ENCODE assay signal across 8 cellular contexts in genomic region chrX:17077349-17077748, GRCh38.
"Had no signal": no experiment of that assay in that cellular context is flagged by ENCODE, and none has a peak within 500 bp of the region (broad histone marks: within the 10 kb centered on the region; RNA-seq: fewer than 3 reads in every experiment).

No MANE protein-coding gene starts in this region.

- H3K27ac ChIP-seq: cardiac muscle cell, skin epidermis, thyroid gland had no signal

- H3K36me3 ChIP-seq: cardiac muscle cell, thyroid gland had no signal

- H3K27me3 ChIP-seq: cardiac muscle cell, thyroid gland had no signal

- DNase-seq: activated effector memory CD4-positive, alpha-beta T cell treated with anti-CD3 and anti-CD28 coated beads, Interleukin-2, amount 50 U/mL, for 16 hours; activated T-cell treated with anti-CD3 and anti-CD28 coated beads, Interleukin-2, amount 50 U/mL, for 1 hour; amygdala; hippocampal formation; thyroid gland had no signal

- H3K4me1 ChIP-seq: thyroid gland had no signal

- H3K4me3 ChIP-seq: cardiac muscle cell, skin epidermis, thyroid gland had no signal

- ATAC-seq: activated CD4-positive, CD25-positive, alpha-beta regulatory T cell treated with anti-CD3 and anti-CD28 coated beads, Interleukin-2, amount 50 U/mL, for 24 hours had no signal

- H3K9me3 ChIP-seq: thyroid gland had no signal
